ENCODE assay signal across 1 cellular context in the genomic region with DNA sequence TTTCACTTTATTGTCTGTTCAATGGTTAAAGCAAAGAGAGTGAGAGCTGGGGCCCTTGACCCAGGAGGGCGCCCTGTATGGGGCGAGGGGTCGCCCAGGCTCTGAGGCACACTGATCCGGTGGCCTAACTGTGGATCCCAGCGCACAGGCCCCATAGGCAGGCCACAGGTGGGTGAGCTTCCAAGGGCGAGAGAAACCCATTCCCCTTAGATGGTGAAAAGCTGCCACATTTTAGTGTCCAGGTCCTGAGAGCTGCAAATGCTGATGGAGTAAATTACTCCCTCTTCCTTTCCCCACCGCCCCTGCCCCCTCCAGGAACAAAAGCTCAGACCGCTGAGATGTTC.
TF ChIP-seq lines count a peak whose summit lies in the region.

No MANE protein-coding gene starts in this region.

TF ChIP-seq in H1, 55 proteins besides CTCF, POLR2A, EP300 and RAD21:
- TF ChIP-seq EZH2 (IDR thresholded peaks at IDR 0.05; ENCODE audit: low read depth, low read length, severe bottlenecking) (peak; percentile 69), TBP (IDR thresholded peaks at IDR 0.05; ENCODE audit: low read depth, low read length) (no peak)
